In genomic region chr16:68448360-68448970, GRCh38 we compare ENCODE assay signal across 8 cellular contexts. TPM values are rescaled to one million over a fixed set of nuclear protein-coding genes. Genes with fewer than 3 reads are reported as not detected.
DNase-seq lines count a peak whose midpoint lies in the region; ATAC-seq and TF ChIP-seq lines count a peak whose summit lies in the region.

Gene SMPD3 (minus strand): TSS chr16:68448508. CDS start chr16:68372181, 76,327 bp downstream.

- H3K27me3 Mint-ChIP-seq in T-helper 17 cell = peaks cover 28% of the 10 kb centered on the region

- ATAC-seq in HG02852 (IDR thresholded peaks at IDR 0.05; ENCODE audit: unreplicated experiment) (peak; percentile 94), T-helper 17 cell (peak; percentile 98)

- WGBS in tibial nerve, 2 donors = 1 to 3% methylated on average over 29 to 36 of the region's 59 CpGs

- H3K36me3 Mint-ChIP-seq in T-helper 17 cell (ENCODE audit: low read depth) = no peaks in the 10 kb centered on the region

- H3K9me3 ChIP-seq in T-helper 17 cell (ENCODE audit: control insufficient read depth, low read length, poor library complexity, severe bottlenecking) (no peaks in the 10 kb centered on the region), left ventricle myocardium inferior (replicated peaks) (no peaks in the 10 kb centered on the region), tibial nerve (no peaks in the 10 kb centered on the region)

- DNase-seq in NCI-H146 treated with DMSO at 0.1 percent for 48 hours (lab: John Stamatoyannopoulos, UW; ENCODE audit: unreplicated experiment) (peak; percentile 91), T-helper 17 cell (peak; percentile 94 to 98 (median 95)), amygdala (lab: John Stamatoyannopoulos, UW) (peak; percentile 78 to 100 (median 99)), left ventricle myocardium inferior (peak; percentile 96), pons (ENCODE audit: low spot score) (peak; percentile 99), tibial nerve (ENCODE audit: low spot score in 2 of 2) (peak; percentile 77 to 85)

- H3K27ac Mint-ChIP-seq in T-helper 17 cell = peak within 1 kb of the TSS; percentile 46

- peaks cover 44% of the 10 kb centered on the region for H3K27me3 ChIP-seq in left ventricle myocardium inferior (ENCODE audit: low read depth)
- H3K27me3 ChIP-seq in tibial nerve = peaks cover 0 to 37% of the 10 kb centered on the region in 2 donors

- H3K4me1 ChIP-seq in left ventricle myocardium inferior = peaks cover 21% of the 10 kb centered on the region
- H3K4me1 ChIP-seq in tibial nerve = peaks cover 0 to 28% (median 12%) of the 10 kb centered on the region in 4 donors

- peaks cover 17% of the 10 kb centered on the region for H3K4me1 Mint-ChIP-seq in T-helper 17 cell

- peak within 1 kb of the TSS; percentile 21 for H3K4me3 ChIP-seq in GM12875 (ENCODE audit: low read depth, low read length)
- peak within 1 kb of the TSS; percentile 68 for H3K4me3 ChIP-seq in left ventricle myocardium inferior
- peak within 1 kb of the TSS; percentile 16 to 61 (median 52) for H3K4me3 ChIP-seq in tibial nerve

- peak within 1 kb of the TSS; percentile 77 for H3K4me3 Mint-ChIP-seq in T-helper 17 cell

- TF ChIP-seq CTCF in GM12875 (IDR thresholded peaks at IDR 0.05; ENCODE audit: borderline replicate concordance, insufficient read depth, low read depth, low read length) (no peak), left ventricle myocardium inferior (IDR thresholded peaks at IDR 0.05; ENCODE audit: borderline replicate concordance) (no peak), tibial nerve (IDR thresholded peaks at IDR 0.05) (peak in 1 of 5 experiments; percentile 26)

- intact Hi-C loops in left ventricle myocardium inferior (cut with micrococcal nuclease) = no loop called here

- TF ChIP-seq EP300 in tibial nerve (IDR thresholded peaks at IDR 0.05) = peak; percentile 26 to 46

- H3K27ac ChIP-seq in left ventricle myocardium inferior (replicated peaks) (no peak within 1 kb of the TSS), tibial nerve (no peak within 1 kb of the TSS)

- H3K36me3 ChIP-seq in left ventricle myocardium inferior = no peaks in the 10 kb centered on the region
- H3K36me3 ChIP-seq in tibial nerve = no peaks in the 10 kb centered on the region

- TF ChIP-seq POLR2A in tibial nerve (IDR thresholded peaks at IDR 0.05) = peak in 1 of 2 donors; percentile 49

RNA-seq across cellular contexts. Expression of gene SMPD3, which starts in this region (rescaled TPM):
- total RNA-seq in T-helper 17 cell (under 1 TPM; 0.70 to 0.99 TPM), left ventricle myocardium inferior (0.16 TPM), tibial nerve (1 to 10 TPM in 1 of 4 donors, under 1 TPM in 3; 0.20 to 3.3 (median 0.63) TPM)

Comparison
In these comparisons a context has a peak if more than half of its experiments do, and no peak if none do; other contexts are left out.
1. Peak in DNase-seq and ATAC-seq in T-helper 17 cell; RNA of the gene not detected or under 1 TPM.
2. Peak in DNase-seq and H3K4me3 ChIP-seq in left ventricle myocardium inferior; RNA of the gene not detected or under 1 TPM.